In genomic region chr10:124354411-124355382, GRCh38 we compare ENCODE assay signal across 1 cellular context.
TF ChIP-seq lines count a peak whose summit lies in the region.

No MANE protein-coding gene starts in this region.

TF ChIP-seq in HepG2, 621 proteins besides CTCF, POLR2A, EP300 and RAD21 (continued from another document and continues in another):
- TF ChIP-seq SIN3A (IDR thresholded peaks at IDR 0.05; ENCODE audit: borderline replicate concordance, low read depth, low read length) (no peak), NBN (conservative IDR thresholded peaks at IDR 0.05) (no peak), ZNF563 (CRISPR knock-in tag; IDR thresholded peaks at IDR 0.05) (no peak), ZNF496 (CRISPR knock-in tag; IDR thresholded peaks at IDR 0.05; ENCODE audit: insufficient replicate concordance) (no peak), ELF3 (CRISPR knock-in tag; IDR thresholded peaks at IDR 0.05) (no peak), ZFP36L1 (CRISPR knock-in tag; IDR thresholded peaks at IDR 0.05) (peak; percentile 63; the same call in 1 of the 2 replicates), NR2F6 (IDR thresholded peaks at IDR 0.05) (peak; percentile 25; the same call in 1 of the 2 replicates), NR2F6 (CRISPR knock-in tag; IDR thresholded peaks at IDR 0.05) (peak; percentile 31; the same call in 1 of the 2 replicates), ZNF142 (CRISPR knock-in tag; IDR thresholded peaks at IDR 0.05) (no peak), PAXIP1 (CRISPR knock-in tag; conservative IDR thresholded peaks at IDR 0.05) (peak; percentile 53), ZNF572 (CRISPR knock-in tag; IDR thresholded peaks at IDR 0.05) (no peak), ZNF143 (CRISPR knock-in tag; IDR thresholded peaks at IDR 0.05) (peak; percentile 38; the same call in 1 of the 2 replicates), PHB2 (IDR thresholded peaks at IDR 0.05; ENCODE audit: partially characterized antibody) (no peak), TFDP1 (CRISPR knock-in tag; IDR thresholded peaks at IDR 0.05; ENCODE audit: borderline replicate concordance) (peak; percentile 51; the same call in 1 of the 2 replicates), WIZ (CRISPR knock-in tag; IDR thresholded peaks at IDR 0.05) (no peak), MAF1 (CRISPR knock-in tag; IDR thresholded peaks at IDR 0.05; ENCODE audit: borderline replicate concordance) (no peak), PBX2 (CRISPR knock-in tag; IDR thresholded peaks at IDR 0.05) (no peak), NRL (CRISPR knock-in tag; IDR thresholded peaks at IDR 0.05; ENCODE audit: borderline replicate concordance) (no peak), THAP7 (CRISPR knock-in tag; IDR thresholded peaks at IDR 0.05) (no peak), NFKB2 (CRISPR knock-in tag; IDR thresholded peaks at IDR 0.05; ENCODE audit: borderline replicate concordance) (peak; percentile 52; the same call in 1 of the 2 replicates), SALL1 (CRISPR knock-in tag; IDR thresholded peaks at IDR 0.05) (0 out of 2 replicates have a peak, but pooled peaks have one; percentile 21), TGIF2 (CRISPR knock-in tag; IDR thresholded peaks at IDR 0.05) (no peak), TEF (CRISPR knock-in tag; IDR thresholded peaks at IDR 0.05) (no peak), HBP1 (CRISPR knock-in tag; IDR thresholded peaks at IDR 0.05; ENCODE audit: low read depth) (0 out of 2 replicates have a peak, but pooled peaks have one; percentile 32), ZNF790 (CRISPR knock-in tag; IDR thresholded peaks at IDR 0.05; ENCODE audit: borderline replicate concordance) (no peak), ERF (CRISPR knock-in tag; IDR thresholded peaks at IDR 0.05) (no peak), SKI (IDR thresholded peaks at IDR 0.05; ENCODE audit: partially characterized antibody) (no peak), NR3C1 (CRISPR knock-in tag; IDR thresholded peaks at IDR 0.05) (no peak), PLRG1 (conservative IDR thresholded peaks at IDR 0.05) (no peak), NKX3-1 (CRISPR knock-in tag; IDR thresholded peaks at IDR 0.05) (no peak), STAT5B (CRISPR knock-in tag; IDR thresholded peaks at IDR 0.05) (no peak)
- TF ChIP-seq, protein P1, sequence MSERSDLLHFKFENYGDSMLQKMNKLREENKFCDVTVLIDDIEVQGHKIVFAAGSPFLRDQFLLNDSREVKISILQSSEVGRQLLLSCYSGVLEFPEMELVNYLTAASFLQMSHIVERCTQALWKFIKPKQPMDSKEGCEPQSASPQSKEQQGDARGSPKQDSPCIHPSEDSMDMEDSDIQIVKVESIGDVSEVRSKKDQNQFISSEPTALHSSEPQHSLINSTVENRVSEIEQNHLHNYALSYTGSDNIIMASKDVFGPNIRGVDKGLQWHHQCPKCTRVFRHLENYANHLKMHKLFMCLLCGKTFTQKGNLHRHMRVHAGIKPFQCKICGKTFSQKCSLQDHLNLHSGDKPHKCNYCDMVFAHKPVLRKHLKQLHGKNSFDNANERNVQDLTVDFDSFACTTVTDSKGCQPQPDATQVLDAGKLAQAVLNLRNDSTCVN (CRISPR knock-in tag; IDR thresholded peaks at IDR 0.05; ENCODE audit: borderline replicate concordance): no peak
- TF ChIP-seq, protein P2, sequence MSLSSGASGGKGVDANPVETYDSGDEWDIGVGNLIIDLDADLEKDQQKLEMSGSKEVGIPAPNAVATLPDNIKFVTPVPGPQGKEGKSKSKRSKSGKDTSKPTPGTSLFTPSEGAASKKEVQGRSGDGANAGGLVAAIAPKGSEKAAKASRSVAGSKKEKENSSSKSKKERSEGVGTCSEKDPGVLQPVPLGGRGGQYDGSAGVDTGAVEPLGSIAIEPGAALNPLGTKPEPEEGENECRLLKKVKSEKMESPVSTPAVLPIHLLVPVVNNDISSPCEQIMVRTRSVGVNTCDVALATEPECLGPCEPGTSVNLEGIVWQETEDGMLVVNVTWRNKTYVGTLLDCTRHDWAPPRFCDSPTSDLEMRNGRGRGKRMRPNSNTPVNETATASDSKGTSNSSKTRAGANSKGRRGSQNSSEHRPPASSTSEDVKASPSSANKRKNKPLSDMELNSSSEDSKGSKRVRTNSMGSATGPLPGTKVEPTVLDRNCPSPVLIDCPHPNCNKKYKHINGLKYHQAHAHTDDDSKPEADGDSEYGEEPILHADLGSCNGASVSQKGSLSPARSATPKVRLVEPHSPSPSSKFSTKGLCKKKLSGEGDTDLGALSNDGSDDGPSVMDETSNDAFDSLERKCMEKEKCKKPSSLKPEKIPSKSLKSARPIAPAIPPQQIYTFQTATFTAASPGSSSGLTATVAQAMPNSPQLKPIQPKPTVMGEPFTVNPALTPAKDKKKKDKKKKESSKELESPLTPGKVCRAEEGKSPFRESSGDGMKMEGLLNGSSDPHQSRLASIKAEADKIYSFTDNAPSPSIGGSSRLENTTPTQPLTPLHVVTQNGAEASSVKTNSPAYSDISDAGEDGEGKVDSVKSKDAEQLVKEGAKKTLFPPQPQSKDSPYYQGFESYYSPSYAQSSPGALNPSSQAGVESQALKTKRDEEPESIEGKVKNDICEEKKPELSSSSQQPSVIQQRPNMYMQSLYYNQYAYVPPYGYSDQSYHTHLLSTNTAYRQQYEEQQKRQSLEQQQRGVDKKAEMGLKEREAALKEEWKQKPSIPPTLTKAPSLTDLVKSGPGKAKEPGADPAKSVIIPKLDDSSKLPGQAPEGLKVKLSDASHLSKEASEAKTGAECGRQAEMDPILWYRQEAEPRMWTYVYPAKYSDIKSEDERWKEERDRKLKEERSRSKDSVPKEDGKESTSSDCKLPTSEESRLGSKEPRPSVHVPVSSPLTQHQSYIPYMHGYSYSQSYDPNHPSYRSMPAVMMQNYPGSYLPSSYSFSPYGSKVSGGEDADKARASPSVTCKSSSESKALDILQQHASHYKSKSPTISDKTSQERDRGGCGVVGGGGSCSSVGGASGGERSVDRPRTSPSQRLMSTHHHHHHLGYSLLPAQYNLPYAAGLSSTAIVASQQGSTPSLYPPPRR (CRISPR knock-in tag; IDR thresholded peaks at IDR 0.05; ENCODE audit: borderline replicate concordance): 0 out of 2 replicates have a peak, but pooled peaks have one; percentile 14
- TF ChIP-seq, protein P3, sequence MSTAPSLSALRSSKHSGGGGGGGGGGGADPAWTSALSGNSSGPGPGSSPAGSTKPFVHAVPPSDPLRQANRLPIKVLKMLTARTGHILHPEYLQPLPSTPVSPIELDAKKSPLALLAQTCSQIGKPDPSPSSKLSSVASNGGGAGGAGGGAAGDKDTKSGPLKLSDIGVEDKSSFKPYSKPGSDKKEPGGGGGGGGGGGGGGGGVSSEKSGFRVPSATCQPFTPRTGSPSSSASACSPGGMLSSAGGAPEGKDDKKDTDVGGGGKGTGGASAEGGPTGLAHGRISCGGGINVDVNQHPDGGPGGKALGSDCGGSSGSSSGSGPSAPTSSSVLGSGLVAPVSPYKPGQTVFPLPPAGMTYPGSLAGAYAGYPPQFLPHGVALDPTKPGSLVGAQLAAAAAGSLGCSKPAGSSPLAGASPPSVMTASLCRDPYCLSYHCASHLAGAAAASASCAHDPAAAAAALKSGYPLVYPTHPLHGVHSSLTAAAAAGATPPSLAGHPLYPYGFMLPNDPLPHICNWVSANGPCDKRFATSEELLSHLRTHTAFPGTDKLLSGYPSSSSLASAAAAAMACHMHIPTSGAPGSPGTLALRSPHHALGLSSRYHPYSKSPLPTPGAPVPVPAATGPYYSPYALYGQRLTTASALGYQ (CRISPR knock-in tag; IDR thresholded peaks at IDR 0.05): no peak
